9 cellular contexts compared by ENCODE assay signal in genomic region chr4:153521995-153522799, GRCh38. TPM values are rescaled to one million over a fixed set of nuclear protein-coding genes. Genes with fewer than 3 reads are reported as not detected.
DNase-seq lines count a peak whose midpoint lies in the region; ATAC-seq lines count a peak whose summit lies in the region.
"Had no signal": no experiment of that assay in that cellular context is flagged by ENCODE, and none has a peak within 500 bp of the region (broad histone marks: within the 10 kb centered on the region; RNA-seq: fewer than 3 reads in every experiment).

No MANE protein-coding gene starts in this region.

- WGBS in mesenchymal stem cell = 79% methylated on average over 16 of the region's 17 CpGs

- no peak overlapping the region for H2BK120ac ChIP-seq in mesenchymal stem cell (ENCODE audit: low read depth, low read length)

- H2AFZ ChIP-seq in mesenchymal stem cell (ENCODE audit: low read depth, low read length) = no peak overlapping the region

- no peak overlapping the region for H3K9ac ChIP-seq in mesenchymal stem cell (ENCODE audit: low read length)

- H4K8ac ChIP-seq in mesenchymal stem cell (ENCODE audit: low read length) = no peak overlapping the region

- no peak overlapping the region for H2BK15ac ChIP-seq in mesenchymal stem cell (ENCODE audit: low read depth, poor library complexity, severe bottlenecking)

- no peak overlapping the region for H3K4me3 ChIP-seq in mesenchymal stem cell (ENCODE audit: insufficient read depth in 1 of 2, low read depth in 1 of 2, low read length in 2 of 2)
- H3K4me3 ChIP-seq: SJSA1 had no signal

- no peak overlapping the region for H3K4ac ChIP-seq in mesenchymal stem cell (ENCODE audit: low read depth in 1 of 2, low read length in 2 of 2)

- no peak overlapping the region for H2AK5ac ChIP-seq in mesenchymal stem cell (ENCODE audit: low read length, severe bottlenecking)

- no peaks in the 10 kb centered on the region for H3K36me3 ChIP-seq in mesenchymal stem cell (ENCODE audit: control insufficient read depth in 1 of 2, insufficient read depth in 2 of 2, low read depth in 1 of 2, low read length in 2 of 2)
- H3K36me3 ChIP-seq: SJSA1 had no signal

- ATAC-seq in GM19463 (IDR thresholded peaks at IDR 0.05; ENCODE audit: unreplicated experiment) (peak; percentile 31), HG03460 (IDR thresholded peaks at IDR 0.05; ENCODE audit: unreplicated experiment) (peak; percentile 38), left colon (no peak)

- DNase-seq in activated CD8-positive, alpha-beta memory T cell treated with anti-CD3 and anti-CD28 coated beads for 48 hours (ENCODE audit: low read depth in 2 of 3, low spot score in 2 of 3) = peak; percentile 35 to 50 (median 42)
- peak; percentile 76 for DNase-seq in stimulated activated CD4-positive, alpha-beta T cell treated with anti-CD3 and anti-CD28 coated beads, Interleukin-15, amount 100 ng/mL, for 24 hours
- DNase-seq in DMS79 treated with DMSO at 0.1 percent for 48 hours (lab: John Stamatoyannopoulos, UW) (no peak), left colon (no peak), retina (no peak), mesenchymal stem cell (no peak)

- H3K14ac ChIP-seq in mesenchymal stem cell (ENCODE audit: low read length in 2 of 2) = no peak overlapping the region

- no peak overlapping the region for H2BK12ac ChIP-seq in mesenchymal stem cell (ENCODE audit: low read length in 2 of 2)

- no peak overlapping the region for H3K27ac ChIP-seq in mesenchymal stem cell (ENCODE audit: low read length, poor library complexity, severe bottlenecking)
- H3K27ac ChIP-seq: SJSA1 had no signal

- H3K9me3 ChIP-seq in mesenchymal stem cell (ENCODE audit: control insufficient read depth, low read length) = no peaks in the 10 kb centered on the region
- H3K9me3 ChIP-seq: SJSA1 had no signal

- no peak overlapping the region for H3K23ac ChIP-seq in mesenchymal stem cell (ENCODE audit: low read length in 2 of 2)

- H2BK5ac ChIP-seq in mesenchymal stem cell (ENCODE audit: low read depth, low read length, poor library complexity, severe bottlenecking) = no peak overlapping the region

- H3K4me2 ChIP-seq in mesenchymal stem cell (ENCODE audit: low read length, poor library complexity, severe bottlenecking) = no peak overlapping the region

- H4K91ac ChIP-seq in mesenchymal stem cell (ENCODE audit: low read length) = no peak overlapping the region

- no peaks in the 10 kb centered on the region for H3K27me3 ChIP-seq in mesenchymal stem cell (ENCODE audit: control insufficient read depth in 1 of 2, insufficient read depth in 1 of 2, low read length in 2 of 2)
- H3K27me3 ChIP-seq: SJSA1 had no signal

- peaks cover 18% of the 10 kb centered on the region for H3K79me1 ChIP-seq in mesenchymal stem cell (replicated peaks; ENCODE audit: low read length, poor library complexity, severe bottlenecking)

- H3K18ac ChIP-seq in mesenchymal stem cell (ENCODE audit: low read depth in 1 of 2, low read length in 2 of 2) = no peak overlapping the region

- intact Hi-C loops in left colon (cut with DNase I, micrococcal nuclease) = no loop called here

- peaks cover 2% of the 10 kb centered on the region for H3K4me1 ChIP-seq in mesenchymal stem cell (ENCODE audit: control insufficient read depth, insufficient read depth, low read depth, low read length)

RNA-seq across cellular contexts. Expression of gene TMEM131L, which starts 56.0 kb away (rescaled TPM):
- total RNA-seq in left colon = 1 to 10 TPM; 3.6 to 8.0 TPM
- polyA plus RNA-seq in mesenchymal stem cell (2013, experiment 1 of 2) = 3.8 TPM
- 3.5 TPM for polyA plus RNA-seq in mesenchymal stem cell (2013, experiment 2 of 2)

Comparison
In these comparisons a context has a peak if more than half of its experiments do, and no peak if none do; other contexts are left out.
1. DNase-seq: peak in activated CD8-positive, alpha-beta memory T cell treated with anti-CD3 and anti-CD28 coated beads for 48 hours (3 of 3) and stimulated activated CD4-positive, alpha-beta T cell treated with anti-CD3 and anti-CD28 coated beads, Interleukin-15, amount 100 ng/mL, for 24 hours (single experiment); none in DMS79 treated with DMSO at 0.1 percent for 48 hours (single experiment), left colon (0 of 2), retina (single experiment) and mesenchymal stem cell (single experiment).